16 cellular contexts compared by ENCODE assay signal in the genomic region with DNA sequence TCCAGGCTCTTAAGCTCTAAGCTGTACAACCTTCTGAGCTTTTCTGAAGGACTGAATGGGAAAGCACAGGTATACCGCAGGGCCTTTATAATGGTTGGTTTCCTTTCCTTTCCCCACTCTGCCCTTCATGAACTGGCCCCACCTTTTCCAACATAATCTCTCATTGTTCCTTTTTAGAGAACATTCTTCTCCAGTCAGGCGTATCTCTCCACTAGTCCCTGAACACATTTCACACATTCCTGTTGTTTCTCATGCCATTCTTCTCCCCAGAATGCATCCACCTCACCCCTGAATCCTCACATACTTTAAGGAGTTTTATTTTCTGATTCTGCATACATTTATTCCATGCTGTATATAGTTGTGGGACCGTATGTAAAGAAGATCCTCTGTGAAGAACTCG. TPM values are rescaled to one million over a fixed set of nuclear protein-coding genes. Genes with fewer than 3 reads are reported as not detected.
A peak's percentile ranks its signal among the peaks of the same experiment; 100 is the strongest.
DNase-seq lines count a peak whose midpoint lies in the region; TF ChIP-seq lines count a peak whose summit lies in the region.
"Had no signal": no experiment of that assay in that cellular context is flagged by ENCODE, and none has a peak within 500 bp of the region (broad histone marks: within the 10 kb centered on the region; RNA-seq: fewer than 3 reads in every experiment).

No MANE protein-coding gene starts in this region.

- H3K4me1 ChIP-seq in mesenchymal stem cell (ENCODE audit: control insufficient read depth, insufficient read depth, low read depth, low read length), result peaks cover 3% of the 10 kb centered on the region
- H3K4me1 ChIP-seq in CD4-positive, alpha-beta memory T cell (ENCODE audit: insufficient read depth, low read length), result no peaks in the 10 kb centered on the region

- H3K4me3 ChIP-seq in epithelial cell of proximal tubule (ENCODE audit: low read depth, low read length) (no peak overlapping the region), mesenchymal stem cell (ENCODE audit: insufficient read depth in 1 of 2, low read depth in 1 of 2, low read length in 2 of 2) (no peak overlapping the region)
- no peak overlapping the region for H3K4me3 ChIP-seq in CD4-positive, alpha-beta memory T cell (ENCODE audit: low read length in 2 of 2)

- peak overlapping the region; percentile 1 for H2AK5ac ChIP-seq in mesenchymal stem cell (ENCODE audit: low read length, severe bottlenecking)

- no peak overlapping the region for H3K14ac ChIP-seq in mesenchymal stem cell (ENCODE audit: low read length in 2 of 2)

- H2BK12ac ChIP-seq in mesenchymal stem cell (ENCODE audit: low read length in 2 of 2), result no peak overlapping the region

- H3K36me3 ChIP-seq in mesenchymal stem cell (ENCODE audit: control insufficient read depth in 1 of 2, insufficient read depth in 2 of 2, low read depth in 1 of 2, low read length in 2 of 2), result peaks cover 10 to 67% of the 10 kb centered on the region in 2 experiments
- peaks cover 29% of the 10 kb centered on the region for H3K36me3 ChIP-seq in CD4-positive, alpha-beta memory T cell (ENCODE audit: insufficient read depth, low read length)

- H2BK120ac ChIP-seq in mesenchymal stem cell (ENCODE audit: low read depth, low read length), result no peak overlapping the region

- no peak overlapping the region for H3K18ac ChIP-seq in mesenchymal stem cell (ENCODE audit: low read depth in 1 of 2, low read length in 2 of 2)

- in situ Hi-C loops in SK-MEL-5 (cut with HindIII; ENCODE audit: low pct_unique_long_range_greater_than_20kb, low sequenced_read_pairs), result no loop called here

- POLR2A ChIA-PET in CD4-positive, alpha-beta memory T cell (lab: Charles Lee; ENCODE audit: partially characterized antibody), result no interaction called here

- H3K4me1 Mint-ChIP-seq in CD4-positive, alpha-beta memory T cell, result no peaks in the 10 kb centered on the region
- H3K4me1 Mint-ChIP-seq: B cell had no signal

- no peaks in the 10 kb centered on the region for H3K9me3 ChIP-seq in mesenchymal stem cell (ENCODE audit: control insufficient read depth, low read length)
- H3K9me3 ChIP-seq in CD4-positive, alpha-beta memory T cell (ENCODE audit: control insufficient read depth in 1 of 2, low read length in 2 of 2), result no peaks in the 10 kb centered on the region

- H3K23ac ChIP-seq in mesenchymal stem cell (ENCODE audit: low read length in 2 of 2), result no peak overlapping the region

- TF ChIP-seq CTCF in epithelial cell of proximal tubule (conservative IDR thresholded peaks at IDR 0.05; ENCODE audit: low read depth, low read length), result no peak
- no peak for TF ChIP-seq CTCF in GM20000 (IDR thresholded peaks at IDR 0.05; ENCODE audit: extremely low read depth, missing control alignments)

- no peak overlapping the region for H2BK15ac ChIP-seq in mesenchymal stem cell (ENCODE audit: low read depth, poor library complexity, severe bottlenecking)

- 98% methylated on average over 4 of the region's 4 CpGs for WGBS in mesenchymal stem cell

- H3K27ac ChIP-seq in mesenchymal stem cell (ENCODE audit: low read length, poor library complexity, severe bottlenecking), result peak overlapping the region; percentile 36
- H3K27ac ChIP-seq in CD4-positive, alpha-beta memory T cell (ENCODE audit: low read depth, low read length), result no peak overlapping the region

- H2AFZ ChIP-seq in mesenchymal stem cell (ENCODE audit: low read depth, low read length), result no peak overlapping the region

- no peaks in the 10 kb centered on the region for H3K9me3 Mint-ChIP-seq in CD4-positive, alpha-beta memory T cell

- no peak overlapping the region for H3K9ac ChIP-seq in mesenchymal stem cell (ENCODE audit: low read length)

- H3K4me3 Mint-ChIP-seq in CD4-positive, alpha-beta memory T cell, result no peak overlapping the region
- H3K4me3 Mint-ChIP-seq: B cell had no signal

- no peak overlapping the region for H3K4ac ChIP-seq in mesenchymal stem cell (ENCODE audit: low read depth in 1 of 2, low read length in 2 of 2)

- H3K27me3 Mint-ChIP-seq in CD4-positive, alpha-beta memory T cell, result no peaks in the 10 kb centered on the region
- H3K27me3 Mint-ChIP-seq: B cell had no signal

- intact Hi-C loops in CD4-positive, alpha-beta memory T cell (cut with micrococcal nuclease), result no loop called here

- H3K36me3 Mint-ChIP-seq in CD4-positive, alpha-beta memory T cell, result peaks cover 85 to 87% of the 10 kb centered on the region in 2 donors

- CTCF ChIA-PET in CD4-positive, alpha-beta memory T cell (lab: Charles Lee; ENCODE audit: partially characterized antibody), result interaction anchor here (1.4 kb wide), 1 partner anchor 18 kb away, joined by 3 read pairs; no protein-coding TSS in a partner anchor

- no peak overlapping the region for H3K4me2 ChIP-seq in mesenchymal stem cell (ENCODE audit: low read length, poor library complexity, severe bottlenecking)

- H4K8ac ChIP-seq in mesenchymal stem cell (ENCODE audit: low read length), result no peak overlapping the region

- H2BK5ac ChIP-seq in mesenchymal stem cell (ENCODE audit: low read depth, low read length, poor library complexity, severe bottlenecking), result no peak overlapping the region

- H3K27ac Mint-ChIP-seq in CD4-positive, alpha-beta memory T cell, result peak overlapping the region in 1 of 7 donors; percentile 22
- H3K27ac Mint-ChIP-seq: B cell had no signal

- H3K27me3 ChIP-seq in mesenchymal stem cell (ENCODE audit: control insufficient read depth in 1 of 2, insufficient read depth in 1 of 2, low read length in 2 of 2), result no peaks in the 10 kb centered on the region
- no peaks in the 10 kb centered on the region for H3K27me3 ChIP-seq in CD4-positive, alpha-beta memory T cell (ENCODE audit: insufficient read depth, low read length)

- no peak overlapping the region for H4K91ac ChIP-seq in mesenchymal stem cell (ENCODE audit: low read length)

- peaks cover 2% of the 10 kb centered on the region for H3K79me1 ChIP-seq in mesenchymal stem cell (replicated peaks; ENCODE audit: low read length, poor library complexity, severe bottlenecking)

- DNase-seq in SK-MEL-5 (ENCODE audit: low read depth, low spot score), result peak; percentile 6
- peak; percentile 65 for DNase-seq in epithelial cell of proximal tubule (ENCODE audit: low read depth)
- DNase-seq in mesenchymal stem cell, result no peak
- DNase-seq in CD4-positive, alpha-beta memory T cell, result no peak
- no peak for DNase-seq in foreskin melanocyte
- no peak for DNase-seq in HT-29 (ENCODE audit: low spot score)
- DNase-seq in GM20000 (ENCODE audit: low spot score), result no peak
- DNase-seq: COR-L47; H7; NCI-H1417 treated with DMSO at 0.1 percent for 48 hours; NCI-H1930; NCI-H2171; NCI-H446 treated with DMSO at 0.1 percent for 48 hours; NK-92 treated with Interleukin-12 subunit alpha and Interleukin-12 subunit beta, amount 100 ng/mL, for 24 hours; Right ventricle myocardium superior had no signal

RNA-seq across cellular contexts. Expression of gene PGM1, which starts 41.3 kb away (rescaled TPM):
- total RNA-seq in SK-MEL-5 (2014; rRNA removed; shearing (Covaris generic)), result 79.5 and 79.8 TPM in 2 replicates
- polyA plus RNA-seq in SK-MEL-5 (2015; cell fraction: cytosol; rRNA removed), result 64.9 and 71.8 TPM in 2 replicates
- polyA plus RNA-seq in SK-MEL-5 (2015; cell fraction: nucleus; rRNA removed), result 20.0 and 22.5 TPM in 2 replicates
- total RNA-seq in epithelial cell of proximal tubule, result 44.3 and 77.3 TPM in 2 replicates
- 22.1 TPM for polyA plus RNA-seq in mesenchymal stem cell (2013, experiment 1 of 2)
- 21.4 TPM for polyA plus RNA-seq in mesenchymal stem cell (2013, experiment 2 of 2)
- 10 to 100 TPM; 18.8 to 20.7 TPM for total RNA-seq in CD4-positive, alpha-beta memory T cell
- polyA plus RNA-seq in CD4-positive, alpha-beta memory T cell, result 10 to 100 TPM; 32.5 to 48.3 TPM
- total RNA-seq in HT-29 (2014; rRNA removed; shearing (Covaris generic)), result 18.0 and 19.7 TPM in 2 replicates

Comparison
In these comparisons a context has a peak if more than half of its experiments do, and no peak if none do; other contexts are left out.
1. DNase-seq: peak in SK-MEL-5 (single experiment) and epithelial cell of proximal tubule (single experiment); none in mesenchymal stem cell (single experiment), CD4-positive, alpha-beta memory T cell (0 of 5), foreskin melanocyte (single experiment), HT-29 (single experiment) and GM20000 (single experiment).